In the genomic region with DNA sequence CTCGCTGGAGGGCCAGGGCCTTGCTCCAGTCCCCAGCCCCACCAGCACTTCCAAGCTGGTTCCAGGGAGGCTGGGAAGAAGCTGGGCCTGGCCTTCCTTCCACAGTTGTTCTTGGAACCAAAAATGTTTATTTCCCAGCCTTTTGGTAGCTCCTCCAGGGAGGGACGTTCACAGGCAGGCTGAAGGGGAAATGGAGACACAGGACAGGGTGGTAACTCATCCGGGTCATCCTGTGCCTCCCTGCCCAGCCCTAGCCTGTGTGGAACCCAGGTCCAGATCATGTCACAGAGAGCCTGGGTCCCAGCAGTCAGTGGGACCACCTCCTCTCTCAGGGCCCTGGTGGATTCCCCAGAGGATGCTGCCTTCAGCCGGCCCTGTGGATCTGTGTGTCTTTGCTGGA, we compare ENCODE assay signal across 28 cellular contexts. TPM values are rescaled to one million over a fixed set of nuclear protein-coding genes. Genes with fewer than 3 reads are reported as not detected.
A peak's percentile ranks its signal among the peaks of the same experiment; 100 is the strongest.
DNase-seq lines count a peak whose midpoint lies in the region; FAIRE-seq and TF ChIP-seq lines count a peak whose summit lies in the region.
"Had no signal": no experiment of that assay in that cellular context is flagged by ENCODE, and none has a peak within 500 bp of the region (broad histone marks: within the 10 kb centered on the region; RNA-seq: fewer than 3 reads in every experiment).

No MANE protein-coding gene starts in this region.

- DNase-seq in ascending aorta (ENCODE audit: low spot score in 2 of 2) (no peak), kidney (no peak), nephron progenitor cell (no peak), H4 (ENCODE audit: low spot score) (no peak), activated T-cell treated with anti-CD3 and anti-CD28 coated beads for 4 hours (no peak)
- DNase-seq in activated T-helper 1 cell treated with anti-CD3 and anti-CD28 coated beads, Interleukin-12 subunit alpha, Interleukin-12 subunit beta, Interleukin-2, Interleukin-4 antibody, amounts not matched to agents 30 ng/mL and 10 ng/mL and 1 ng/mL, durations not matched to agents 14 hours and 24 hours and 36 hours (ENCODE audit: low spot score): no peak
- DNase-seq: activated CD4-positive, alpha-beta T cell treated with anti-CD3 and anti-CD28 coated beads, Interleukin-2, amount 50 U/mL, for 48 hours; activated CD8-positive, alpha-beta memory T cell treated with anti-CD3 and anti-CD28 coated beads, Interleukin-2, amount 50 U/mL, for 4 hours; activated naive CD4-positive, alpha-beta T cell treated with anti-CD3 and anti-CD28 coated beads, Interleukin-2, amount 10 ng/mL, durations not matched to agents 7 days and 5 days; amniotic stem cell; CD8-positive, alpha-beta T cell; effector CD8-positive, alpha-beta T cell; glutamatergic neuron; HFFc6; naive thymus-derived CD8-positive, alpha-beta T cell; NCI-H1105; NCI-H187; NCI-H526 treated with DMSO at 0.1 percent for 48 hours; occipital lobe; SHP77 treated with DMSO at 0.1 percent for 48 hours; stimulated activated naive CD4-positive, alpha-beta T cell treated with Interleukin-2 at 50 U/mL for 16 hours had no signal

- intact Hi-C loops in ascending aorta (cut with DNase I) (loop anchor here (5.0 to 10.0 kb wide), 2 partner anchors 36 to 419 kb away; no protein-coding TSS in a partner anchor), kidney (cut with DNase I) (no loop called here)
- intact Hi-C loops in activated T-helper 1 cell treated with anti-CD3 and anti-CD28 coated beads, Interleukin-12 subunit alpha, Interleukin-12 subunit beta, Interleukin-2, Interleukin-4 antibody, amounts not matched to agents 30 ng/mL and 10 ng/mL and 1 ng/mL, durations not matched to agents 14 hours and 24 hours and 36 hours (cut with micrococcal nuclease): no loop called here

- no peak overlapping the region for H3K4me3 Mint-ChIP-seq in nephron progenitor cell
- H3K4me3 Mint-ChIP-seq in activated T-helper 1 cell treated with anti-CD3 and anti-CD28 coated beads, Interleukin-12 subunit alpha, Interleukin-12 subunit beta, Interleukin-2, Interleukin-4 antibody, amounts not matched to agents 30 ng/mL and 10 ng/mL and 1 ng/mL, durations not matched to agents 14 hours and 24 hours and 36 hours: no peak overlapping the region
- H3K4me3 Mint-ChIP-seq: activated naive CD4-positive, alpha-beta T cell treated with anti-CD3 and anti-CD28 coated beads, Interleukin-2, amount 10 ng/mL, durations not matched to agents 7 days and 5 days; activated T-helper 17 cell treated with anti-CD3 and anti-CD28 coated beads, Interleukin-2, amount 50 U/mL, for 72 hours; CD8-positive, alpha-beta T cell; HFFc6; naive thymus-derived CD8-positive, alpha-beta T cell had no signal

- no peaks in the 10 kb centered on the region for H3K9me3 Mint-ChIP-seq in nephron progenitor cell
- H3K9me3 Mint-ChIP-seq in activated T-helper 1 cell treated with anti-CD3 and anti-CD28 coated beads, Interleukin-12 subunit alpha, Interleukin-12 subunit beta, Interleukin-2, Interleukin-4 antibody, amounts not matched to agents 30 ng/mL and 10 ng/mL and 1 ng/mL, durations not matched to agents 14 hours and 24 hours and 36 hours: no peaks in the 10 kb centered on the region
- H3K9me3 Mint-ChIP-seq: activated naive CD4-positive, alpha-beta T cell treated with anti-CD3 and anti-CD28 coated beads, Interleukin-2, amount 10 ng/mL, durations not matched to agents 7 days and 5 days; activated T-helper 17 cell treated with anti-CD3 and anti-CD28 coated beads, Interleukin-2, amount 50 U/mL, for 72 hours; CD8-positive, alpha-beta T cell; HFFc6; naive thymus-derived CD8-positive, alpha-beta T cell had no signal

- peaks cover 22 to 35% (median 28%) of the 10 kb centered on the region in 11 experiments for H3K27me3 ChIP-seq in BLaER1 treated with 17β-estradiol and CSF1 and Interleukin-3, amounts not matched to agents 10 nM and 100 nM
- H3K27me3 ChIP-seq in ascending aorta (no peaks in the 10 kb centered on the region), skeletal muscle tissue (ENCODE audit: control insufficient read depth in 3 of 3, insufficient read depth in 3 of 3, low read length in 3 of 3) (no peaks in the 10 kb centered on the region)

- peaks cover 23 to 49% (median 29%) of the 10 kb centered on the region in 10 experiments for H3K4me1 ChIP-seq in BLaER1 treated with 17β-estradiol and CSF1 and Interleukin-3, amounts not matched to agents 10 nM and 100 nM
- H3K4me1 ChIP-seq in ascending aorta (peaks cover 32 to 64% of the 10 kb centered on the region in 2 donors), kidney (ENCODE audit: control insufficient read depth in 1 of 2, insufficient read depth in 1 of 2, low read depth in 1 of 2, low read length in 2 of 2) (peaks cover 0 to 7% of the 10 kb centered on the region in 2 donors), skeletal muscle tissue (ENCODE audit: control insufficient read depth in 3 of 3, insufficient read depth in 3 of 3, low read length in 3 of 3) (peaks cover 40 to 47% (median 42%) of the 10 kb centered on the region in 3 donors)

- no peak for TF ChIP-seq CTCF in ascending aorta (IDR thresholded peaks at IDR 0.05)
- no peak for TF ChIP-seq CTCF in kidney (IDR thresholded peaks at IDR 0.05; ENCODE audit: borderline replicate concordance, extremely low read depth, insufficient read depth)
- TF ChIP-seq CTCF in nephron progenitor cell (IDR thresholded peaks at IDR 0.05): no peak

- no peak for FAIRE-seq in kidney (lab: Jason Lieb, UNC)
- FAIRE-seq: islet of Langerhans, K562 had no signal

- no peaks in the 10 kb centered on the region for H3K36me3 Mint-ChIP-seq in nephron progenitor cell (ENCODE audit: low read depth)
- no peaks in the 10 kb centered on the region for H3K36me3 Mint-ChIP-seq in activated T-helper 1 cell treated with anti-CD3 and anti-CD28 coated beads, Interleukin-12 subunit alpha, Interleukin-12 subunit beta, Interleukin-2, Interleukin-4 antibody, amounts not matched to agents 30 ng/mL and 10 ng/mL and 1 ng/mL, durations not matched to agents 14 hours and 24 hours and 36 hours (ENCODE audit: low read depth)
- H3K36me3 Mint-ChIP-seq: activated naive CD4-positive, alpha-beta T cell treated with anti-CD3 and anti-CD28 coated beads, Interleukin-2, amount 10 ng/mL, durations not matched to agents 7 days and 5 days; CD8-positive, alpha-beta T cell; naive thymus-derived CD8-positive, alpha-beta T cell had no signal

- H3K36me3 ChIP-seq in BLaER1 treated with 17β-estradiol and CSF1 and Interleukin-3, amounts not matched to agents 10 nM and 100 nM: no peaks in the 10 kb centered on the region
- H3K36me3 ChIP-seq in ascending aorta (no peaks in the 10 kb centered on the region), kidney (ENCODE audit: control insufficient read depth in 1 of 2, insufficient read depth in 2 of 2, low read length in 2 of 2) (no peaks in the 10 kb centered on the region), skeletal muscle tissue (ENCODE audit: control insufficient read depth in 3 of 3, insufficient read depth in 3 of 3, low read length in 3 of 3) (no peaks in the 10 kb centered on the region)

- no peak overlapping the region for H3K4me3 ChIP-seq in BLaER1 treated with 17β-estradiol and CSF1 and Interleukin-3, amounts not matched to agents 10 nM and 100 nM
- H3K4me3 ChIP-seq in ascending aorta (no peak overlapping the region), kidney (ENCODE audit: low read length in 2 of 2) (no peak overlapping the region), skeletal muscle tissue (ENCODE audit: low read length in 3 of 3) (no peak overlapping the region)
- H3K4me3 ChIP-seq: K562, lung, smooth muscle cell had no signal

- H4K20me1 ChIP-seq in BLaER1 treated with 17β-estradiol and CSF1 and Interleukin-3, amounts not matched to agents 10 nM and 100 nM: 0 out of 22 replicates have a peak, but pooled peaks cover 0 to 4% (median 0%) of the 10 kb centered on the region in 11 experiments

- H3K4me1 Mint-ChIP-seq in nephron progenitor cell: peaks cover 36% of the 10 kb centered on the region
- H3K4me1 Mint-ChIP-seq in activated T-helper 1 cell treated with anti-CD3 and anti-CD28 coated beads, Interleukin-12 subunit alpha, Interleukin-12 subunit beta, Interleukin-2, Interleukin-4 antibody, amounts not matched to agents 30 ng/mL and 10 ng/mL and 1 ng/mL, durations not matched to agents 14 hours and 24 hours and 36 hours (ENCODE audit: low read depth): peaks cover 4% of the 10 kb centered on the region
- H3K4me1 Mint-ChIP-seq: activated naive CD4-positive, alpha-beta T cell treated with anti-CD3 and anti-CD28 coated beads, Interleukin-2, amount 10 ng/mL, durations not matched to agents 7 days and 5 days; activated T-helper 17 cell treated with anti-CD3 and anti-CD28 coated beads, Interleukin-2, amount 50 U/mL, for 72 hours had no signal

- no peak overlapping the region for H3K27ac Mint-ChIP-seq in nephron progenitor cell
- H3K27ac Mint-ChIP-seq in activated T-helper 1 cell treated with anti-CD3 and anti-CD28 coated beads, Interleukin-12 subunit alpha, Interleukin-12 subunit beta, Interleukin-2, Interleukin-4 antibody, amounts not matched to agents 30 ng/mL and 10 ng/mL and 1 ng/mL, durations not matched to agents 14 hours and 24 hours and 36 hours: no peak overlapping the region
- H3K27ac Mint-ChIP-seq: activated naive CD4-positive, alpha-beta T cell treated with anti-CD3 and anti-CD28 coated beads, Interleukin-2, amount 10 ng/mL, durations not matched to agents 7 days and 5 days; activated T-helper 17 cell treated with anti-CD3 and anti-CD28 coated beads, Interleukin-2, amount 50 U/mL, for 72 hours; CD8-positive, alpha-beta T cell; HFFc6; naive thymus-derived CD8-positive, alpha-beta T cell had no signal

- H3K27me3 Mint-ChIP-seq in nephron progenitor cell (ENCODE audit: low read depth, poor library complexity): peaks cover 14% of the 10 kb centered on the region
- peaks cover 12% of the 10 kb centered on the region for H3K27me3 Mint-ChIP-seq in activated T-helper 1 cell treated with anti-CD3 and anti-CD28 coated beads, Interleukin-12 subunit alpha, Interleukin-12 subunit beta, Interleukin-2, Interleukin-4 antibody, amounts not matched to agents 30 ng/mL and 10 ng/mL and 1 ng/mL, durations not matched to agents 14 hours and 24 hours and 36 hours (ENCODE audit: insufficient read depth)

- no peaks in the 10 kb centered on the region for H3K9me3 ChIP-seq in BLaER1 treated with 17β-estradiol and CSF1 and Interleukin-3, amounts not matched to agents 10 nM and 100 nM (replicated peaks in 1 of 11)
- H3K9me3 ChIP-seq in ascending aorta (no peaks in the 10 kb centered on the region), kidney (ENCODE audit: control insufficient read depth in 1 of 2, low read length in 2 of 2) (no peaks in the 10 kb centered on the region), skeletal muscle tissue (ENCODE audit: control insufficient read depth in 3 of 3, low read length in 3 of 3) (no peaks in the 10 kb centered on the region)

- H3K4me2 ChIP-seq in BLaER1 treated with 17β-estradiol and CSF1 and Interleukin-3, amounts not matched to agents 10 nM and 100 nM: peak overlapping the region in 9 of 11 experiments; percentile 30 to 77 (median 58); a peak in 14 of 22 replicates
- H3K4me2 ChIP-seq: smooth muscle cell had no signal

- H3K9ac ChIP-seq in BLaER1 treated with 17β-estradiol and CSF1 and Interleukin-3, amounts not matched to agents 10 nM and 100 nM: no peak overlapping the region; a peak in 1 of 22 replicates
- H3K9ac ChIP-seq in kidney (ENCODE audit: low read length in 2 of 2) (no peak overlapping the region), skeletal muscle tissue (ENCODE audit: low read depth in 1 of 3, low read length in 3 of 3) (peak overlapping the region in 2 of 3 donors; percentile 6 to 33)

- no peak overlapping the region; a peak in 1 of 22 replicates for H3K27ac ChIP-seq in BLaER1 treated with 17β-estradiol and CSF1 and Interleukin-3, amounts not matched to agents 10 nM and 100 nM
- peak overlapping the region; percentile 96 to 98 for H3K27ac ChIP-seq in ascending aorta
- H3K27ac ChIP-seq in kidney (ENCODE audit: low read depth in 2 of 2, low read length in 2 of 2): peak overlapping the region; percentile 26 to 63
- no peak overlapping the region for H3K27ac ChIP-seq in skeletal muscle tissue (ENCODE audit: low read depth, low read length)

RNA-seq across cellular contexts. Expression of a gene that starts 12.5 kb away (rescaled TPM):
- 3.3 TPM for total RNA-seq in ascending aorta
- total RNA-seq in kidney: 18.2 TPM
- 7.3 TPM for polyA plus RNA-seq in kidney (ENCODE audit: insufficient read depth, low read depth, low replicate concordance)
- total RNA-seq in skeletal muscle tissue: 6.8 TPM
- 34.4 and 41.9 TPM in 2 replicates for total RNA-seq in H4 (2014; rRNA removed; shearing (Covaris generic))
- 2.2 and 3.8 TPM in 2 replicates for total RNA-seq in activated T-helper 1 cell treated with anti-CD3 and anti-CD28 coated beads, Interleukin-12 subunit alpha, Interleukin-12 subunit beta, Interleukin-2, Interleukin-4 antibody, amounts not matched to agents 30 ng/mL and 10 ng/mL and 1 ng/mL, durations not matched to agents 14 hours and 24 hours and 36 hours

Comparison
In these comparisons a context has a peak if more than half of its experiments do, and no peak if none do; other contexts are left out.
1. H3K27ac ChIP-seq: peak in ascending aorta (2 of 2) and kidney (2 of 2); none in BLaER1 treated with 17β-estradiol and CSF1 and Interleukin-3, amounts not matched to agents 10 nM and 100 nM (0 of 11) and skeletal muscle tissue (single experiment).
2. H3K9ac ChIP-seq: peak in skeletal muscle tissue (2 of 3); none in BLaER1 treated with 17β-estradiol and CSF1 and Interleukin-3, amounts not matched to agents 10 nM and 100 nM (0 of 11) and kidney (0 of 2).